Comparison of ENCODE assay signal across 8 cellular contexts in genomic region chr2:88739985-88740600, GRCh38. TPM values are rescaled to one million over a fixed set of nuclear protein-coding genes. Genes with fewer than 3 reads are reported as not detected.
DNase-seq lines count a peak whose midpoint lies in the region; ATAC-seq, FAIRE-seq and TF ChIP-seq lines count a peak whose summit lies in the region.

No MANE protein-coding gene starts in this region.

- H3K36me3 ChIP-seq in cardiac muscle cell = no peaks in the 10 kb centered on the region

- ATAC-seq in GM21786 (IDR thresholded peaks at IDR 0.05; ENCODE audit: unreplicated experiment) = peak; percentile 88

- FAIRE-seq in G401.6 (lab: Jason Lieb, UNC) = peak; percentile 90

- H3K27me3 ChIP-seq in cardiac muscle cell = no peaks in the 10 kb centered on the region

- H3K27ac ChIP-seq in cardiac muscle cell = no peak overlapping the region

- no peaks in the 10 kb centered on the region for H3K4me1 ChIP-seq in cardiac muscle cell (ENCODE audit: low read depth)

- H3K4me3 ChIP-seq in cardiac muscle cell = no peak overlapping the region

- DNase-seq in SK-N-DZ (ENCODE audit: low spot score) = peak; percentile 49
- DNase-seq in activated naive CD4-positive, alpha-beta T cell treated with anti-CD3 and anti-CD28 coated beads, Interleukin-2, amount 50 U/mL, for 16 hours = peak; percentile 73
- DNase-seq in cardiac muscle cell (ENCODE audit: low read depth in 1 of 2, low spot score in 1 of 2) = peak; percentile 74 to 83
- peak; percentile 64 for DNase-seq in renal cortical epithelial cell (ENCODE audit: low read depth)
- DNase-seq in NCI-H1048 (lab: John Stamatoyannopoulos, UW) = no peak

- H3K9me3 ChIP-seq in cardiac muscle cell (ENCODE audit: low read depth) = no peaks in the 10 kb centered on the region

- TF ChIP-seq CTCF in LNCAP (IDR thresholded peaks at IDR 0.05) (peak; percentile 89), cardiac muscle cell (IDR thresholded peaks at IDR 0.05; ENCODE audit: low read depth, low read length) (peak; percentile 94)

RNA-seq across cellular contexts. Expression of gene RPIA, which starts 48.6 kb away (rescaled TPM):
- polyA plus RNA-seq in SK-N-DZ (2014; cell fraction: cytosol; rRNA removed) = 9.9 and 11.6 TPM in 2 replicates
- 6.8 and 14.2 TPM in 2 replicates for polyA plus RNA-seq in SK-N-DZ (2014; cell fraction: nucleus; rRNA removed)
- total RNA-seq in cardiac muscle cell = 6.4 and 8.8 TPM in 2 replicates
- polyA plus RNA-seq in cardiac muscle cell = 19.5 and 19.9 TPM in 2 replicates
- 8.1 and 8.7 TPM in 2 replicates for total RNA-seq in renal cortical epithelial cell
